ENCODE assay signal across 10 cellular contexts in the genomic region with DNA sequence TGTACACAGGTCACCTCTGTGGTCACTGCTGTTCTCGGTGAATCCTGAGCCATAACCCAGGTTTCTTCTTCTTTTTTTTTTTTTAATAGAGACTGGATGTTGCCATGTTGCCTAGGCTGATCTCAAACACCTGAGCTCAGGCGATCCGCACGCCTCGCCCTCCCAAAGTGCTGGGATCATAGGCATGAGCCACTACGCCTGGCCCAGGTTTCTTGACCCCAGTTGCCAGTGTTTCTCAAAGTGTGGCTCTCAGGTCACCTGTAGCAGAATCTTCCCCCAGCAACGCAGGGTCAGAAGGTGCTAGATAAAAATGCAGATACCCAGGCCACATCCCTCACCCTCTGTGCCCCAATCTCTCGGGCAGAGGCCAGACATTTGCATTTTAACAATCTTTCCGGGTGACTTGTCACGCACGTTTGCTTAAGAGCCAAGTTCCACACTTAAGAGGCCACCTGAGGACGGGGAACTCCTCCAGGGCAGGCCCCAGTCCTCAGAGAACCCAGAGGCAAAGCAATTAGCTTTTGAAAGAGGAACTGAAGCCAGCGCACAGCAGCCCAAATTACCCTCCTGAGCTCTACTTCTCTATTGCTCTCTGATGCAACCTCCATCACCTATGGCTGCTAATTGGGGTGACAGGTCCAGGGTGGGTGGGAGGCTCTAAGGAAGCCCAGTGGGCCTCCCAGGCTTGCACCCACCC.
DNase-seq lines count a peak whose midpoint lies in the region; ATAC-seq and TF ChIP-seq lines count a peak whose summit lies in the region.
"Had no signal": no experiment of that assay in that cellular context is flagged by ENCODE, and none has a peak within 500 bp of the region (broad histone marks: within the 10 kb centered on the region; RNA-seq: fewer than 3 reads in every experiment).

No MANE protein-coding gene starts in this region.

- DNase-seq in activated CD4-positive, CD25-positive, alpha-beta regulatory T cell (lab: John Stamatoyannopoulos, UW): no peak
- DNase-seq in Kasumi-1 (lab: John Stamatoyannopoulos, UW) (peak; percentile 54 to 60), trophoblast cell (peak; percentile 27 to 33), occipital lobe (lab: John Stamatoyannopoulos, UW) (no peak), HEK293T (ENCODE audit: extremely low spot score) (no peak), psoas muscle (no peak)

- TF ChIP-seq CTCF in psoas muscle (IDR thresholded peaks at IDR 0.05): no peak

- no CpG with 5 or more reads among the region's 13 CpGs for WGBS in trophoblast cell (ENCODE audit: extremely low coverage, insufficient coverage, insufficient read length)
- 83 to 90% (median 89%) methylated on average over 13 of the region's 13 CpGs for WGBS in psoas muscle, 3 donors

- H3K18ac ChIP-seq in trophoblast cell (ENCODE audit: low read length): no peak overlapping the region

- ATAC-seq in activated CD4-positive, CD25-positive, alpha-beta regulatory T cell treated with anti-CD3 and anti-CD28 coated beads, Interleukin-2, amount 50 U/mL, for 24 hours: peak; percentile 69 to 75
- peak; percentile 95 for ATAC-seq in HG02678 (IDR thresholded peaks at IDR 0.05; ENCODE audit: unreplicated experiment)
- no peak for ATAC-seq in psoas muscle
- ATAC-seq: A549, T-cell had no signal

- no peak overlapping the region for H2AK5ac ChIP-seq in trophoblast cell (ENCODE audit: low read length)

- H2BK12ac ChIP-seq in trophoblast cell (ENCODE audit: low read length): no peak overlapping the region

- no peak overlapping the region for H3K4me2 ChIP-seq in trophoblast cell (ENCODE audit: low read length)
- H3K4me2 ChIP-seq: A549 had no signal

- H3K9ac ChIP-seq in trophoblast cell (ENCODE audit: low read length): no peak overlapping the region

- H3K27ac ChIP-seq in trophoblast cell (ENCODE audit: low read depth, low read length) (no peak overlapping the region), psoas muscle (no peak overlapping the region)
- H3K27ac ChIP-seq: A549 had no signal

- no peak overlapping the region for H3K23ac ChIP-seq in trophoblast cell (ENCODE audit: low read length)

- CTCF ChIA-PET in HEK293T (lab: Yijun Ruan, JAX): no interaction called here

- no peak overlapping the region for H2BK120ac ChIP-seq in trophoblast cell (ENCODE audit: insufficient read depth, low read length, poor library complexity)

- peaks cover 8% of the 10 kb centered on the region for H3K79me1 ChIP-seq in trophoblast cell (ENCODE audit: low read length)

- no peak overlapping the region for H2BK5ac ChIP-seq in trophoblast cell (ENCODE audit: low read depth, low read length, poor library complexity)

- H3K14ac ChIP-seq in trophoblast cell (ENCODE audit: low read length): no peak overlapping the region

- no peak overlapping the region for H2AFZ ChIP-seq in trophoblast cell (ENCODE audit: insufficient read depth, low read length, poor library complexity)

- POLR2A ChIA-PET in HEK293T (lab: Yijun Ruan, JAX): no interaction called here

- intact Hi-C loops in psoas muscle (cut with DNase I): loop anchor here in 1 of 2 donors (5.0 kb wide), 1 partner anchor 87 kb away; no protein-coding TSS in a partner anchor

- H3K79me2 ChIP-seq in trophoblast cell (ENCODE audit: control insufficient read depth, insufficient read depth, low read length, poor library complexity): peaks cover 4% of the 10 kb centered on the region

- no peak overlapping the region for H3K4ac ChIP-seq in trophoblast cell (ENCODE audit: low read depth, low read length)

- H4K8ac ChIP-seq in trophoblast cell (ENCODE audit: low read depth, low read length): no peak overlapping the region

- H4K12ac ChIP-seq in trophoblast cell (ENCODE audit: low read depth, low read length): no peak overlapping the region

- H3K4me1 ChIP-seq in trophoblast cell (ENCODE audit: control insufficient read depth in 1 of 2, insufficient read depth in 2 of 2, low read length in 2 of 2): peaks cover 19% of the 10 kb centered on the region in 2 experiments
- peaks cover 21% of the 10 kb centered on the region for H3K4me1 ChIP-seq in psoas muscle

- no peak overlapping the region for H4K91ac ChIP-seq in trophoblast cell (ENCODE audit: low read depth, low read length)

- no peaks in the 10 kb centered on the region for H3K27me3 ChIP-seq in trophoblast cell (ENCODE audit: insufficient read depth, low read length)
- H3K27me3 ChIP-seq in psoas muscle (ENCODE audit: insufficient read depth in 3 of 3, low read length in 2 of 3): no peaks in the 10 kb centered on the region

- H3K4me3 ChIP-seq in trophoblast cell (ENCODE audit: low read depth, low read length) (no peak overlapping the region), psoas muscle (no peak overlapping the region)
- H3K4me3 ChIP-seq: A549 had no signal

- H3K9me3 ChIP-seq in trophoblast cell (ENCODE audit: insufficient read depth, low read depth, low read length): no peaks in the 10 kb centered on the region
- no peaks in the 10 kb centered on the region for H3K9me3 ChIP-seq in psoas muscle
- H3K9me3 ChIP-seq: A549 had no signal

- H3K36me3 ChIP-seq in trophoblast cell (ENCODE audit: control insufficient read depth in 1 of 2, insufficient read depth in 2 of 2, low read length in 2 of 2) (peaks cover 7 to 9% of the 10 kb centered on the region in 2 experiments), psoas muscle (ENCODE audit: insufficient read depth in 1 of 2, low read depth in 1 of 2) (peaks cover 0 to 4% of the 10 kb centered on the region in 2 donors)

TF ChIP-seq in HEK293T, 16 proteins besides CTCF, POLR2A, EP300 and RAD21:
- TF ChIP-seq ELF4 (IDR thresholded peaks at IDR 0.05) (no peak), FOXA1 (IDR thresholded peaks at IDR 0.05) (no peak), CTBP1 (IDR thresholded peaks at IDR 0.05; ENCODE audit: borderline replicate concordance) (no peak), HDGF (IDR thresholded peaks at IDR 0.05; ENCODE audit: borderline replicate concordance) (no peak), SP1 (IDR thresholded peaks at IDR 0.05) (no peak), ZNF384 (IDR thresholded peaks at IDR 0.05) (no peak), L3MBTL2 (conservative IDR thresholded peaks at IDR 0.05) (no peak), SUZ12 (IDR thresholded peaks at IDR 0.05) (no peak), BHLHE40 (IDR thresholded peaks at IDR 0.05; ENCODE audit: borderline replicate concordance) (no peak), LEF1 (IDR thresholded peaks at IDR 0.05; ENCODE audit: borderline replicate concordance) (no peak), FOXK2 (IDR thresholded peaks at IDR 0.05) (no peak), ARNT (IDR thresholded peaks at IDR 0.05) (no peak), FOXM1 (IDR thresholded peaks at IDR 0.05; ENCODE audit: borderline replicate concordance) (no peak), NFRKB (IDR thresholded peaks at IDR 0.05) (no peak), TARDBP (IDR thresholded peaks at IDR 0.05) (no peak)
- TF ChIP-seq, protein P1, sequence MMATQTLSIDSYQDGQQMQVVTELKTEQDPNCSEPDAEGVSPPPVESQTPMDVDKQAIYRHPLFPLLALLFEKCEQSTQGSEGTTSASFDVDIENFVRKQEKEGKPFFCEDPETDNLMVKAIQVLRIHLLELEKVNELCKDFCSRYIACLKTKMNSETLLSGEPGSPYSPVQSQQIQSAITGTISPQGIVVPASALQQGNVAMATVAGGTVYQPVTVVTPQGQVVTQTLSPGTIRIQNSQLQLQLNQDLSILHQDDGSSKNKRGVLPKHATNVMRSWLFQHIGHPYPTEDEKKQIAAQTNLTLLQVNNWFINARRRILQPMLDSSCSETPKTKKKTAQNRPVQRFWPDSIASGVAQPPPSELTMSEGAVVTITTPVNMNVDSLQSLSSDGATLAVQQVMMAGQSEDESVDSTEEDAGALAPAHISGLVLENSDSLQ (IDR thresholded peaks at IDR 0.05): no peak

Comparison
In these comparisons a context has a peak if more than half of its experiments do, and no peak if none do; other contexts are left out.
1. ATAC-seq: peak in activated CD4-positive, CD25-positive, alpha-beta regulatory T cell treated with anti-CD3 and anti-CD28 coated beads, Interleukin-2, amount 50 U/mL, for 24 hours (2 of 2) and HG02678 (single experiment); none in psoas muscle (0 of 4).
2. DNase-seq: peak in Kasumi-1 (2 of 2) and trophoblast cell (2 of 2); none in activated CD4-positive, CD25-positive, alpha-beta regulatory T cell (0 of 4), occipital lobe (single experiment), HEK293T (single experiment) and psoas muscle (0 of 2).